In genomic region chr15:40054056-40054745, GRCh38 we compare ENCODE assay signal across 8 cellular contexts. TPM values are rescaled to one million over a fixed set of nuclear protein-coding genes. Genes with fewer than 3 reads are reported as not detected.
A peak's percentile ranks its signal among the peaks of the same experiment; 100 is the strongest.
DNase-seq lines count a peak whose midpoint lies in the region; ATAC-seq and TF ChIP-seq lines count a peak whose summit lies in the region.

No MANE protein-coding gene starts in this region.

- no peaks in the 10 kb centered on the region for H3K9me3 Mint-ChIP-seq in brain
- no peaks in the 10 kb centered on the region for H3K9me3 Mint-ChIP-seq in nephron progenitor cell

- DNase-seq in D341Med (ENCODE audit: low spot score): peak; percentile 19
- no peak for DNase-seq in NCI-H2107 treated with DMSO at 0.1 percent for 48 hours (lab: John Stamatoyannopoulos, UW; ENCODE audit: unreplicated experiment)
- DNase-seq in germinal center (ENCODE audit: low spot score): no peak
- no peak for DNase-seq in nephron progenitor cell

- no peaks in the 10 kb centered on the region for H3K27me3 Mint-ChIP-seq in brain
- H3K27me3 Mint-ChIP-seq in nephron progenitor cell (ENCODE audit: low read depth, poor library complexity): peaks cover 9% of the 10 kb centered on the region

- TF ChIP-seq CTCF in brain (conservative IDR thresholded peaks at IDR 0.05) (no peak), nephron progenitor cell (IDR thresholded peaks at IDR 0.05) (no peak)

- H3K4me3 Mint-ChIP-seq in brain (no peak overlapping the region), nephron progenitor cell (no peak overlapping the region)

- H3K4me1 Mint-ChIP-seq in brain (peaks cover 38% of the 10 kb centered on the region), nephron progenitor cell (peaks cover 86% of the 10 kb centered on the region)

- H3K36me3 Mint-ChIP-seq in brain (no peaks in the 10 kb centered on the region), nephron progenitor cell (ENCODE audit: low read depth) (no peaks in the 10 kb centered on the region)

- H3K27ac Mint-ChIP-seq in brain (peak overlapping the region in 3 of 5 experiments; percentile 4 to 86 (median 77)), nephron progenitor cell (no peak overlapping the region)

- ATAC-seq in GM19395 (IDR thresholded peaks at IDR 0.05; ENCODE audit: unreplicated experiment) (peak; percentile 52), HG03342 (IDR thresholded peaks at IDR 0.05; ENCODE audit: unreplicated experiment) (peak; percentile 42), GM21360 (IDR thresholded peaks at IDR 0.05; ENCODE audit: unreplicated experiment) (no peak)

RNA-seq across cellular contexts. Expression of gene SRP14, which starts 15.2 kb away (rescaled TPM):
- 457 TPM for polyA plus RNA-seq in brain (ENCODE audit: insufficient read depth, low read depth, low replicate concordance)

RNA-seq across cellular contexts. Expression of gene BMF, which starts 54.5 kb away (rescaled TPM):
- 22.7 TPM for polyA plus RNA-seq in brain (ENCODE audit: insufficient read depth, low read depth, low replicate concordance)
